8 cellular contexts compared by ENCODE assay signal in genomic region chr6:158232445-158233213, GRCh38.
DNase-seq lines count a peak whose midpoint lies in the region; ATAC-seq and TF ChIP-seq lines count a peak whose summit lies in the region.

No MANE protein-coding gene starts in this region.

- peaks cover 0 to 13% (median 0%) of the 10 kb centered on the region in 5 experiments for H3K9me3 Mint-ChIP-seq in brain

- peak overlapping the region; percentile 52 to 98 (median 96) for H3K27ac Mint-ChIP-seq in brain

- H3K4me1 ChIP-seq in ES-I3 (ENCODE audit: insufficient read depth, low read length) (no peaks in the 10 kb centered on the region), iPS-15b (ENCODE audit: control insufficient read depth, insufficient read depth, low read length) (peaks cover 9% of the 10 kb centered on the region)

- no peaks in the 10 kb centered on the region; the same call in 1 of the 2 replicates for H3K9me3 ChIP-seq in ES-I3 (ENCODE audit: control insufficient read depth, insufficient read depth, low read length)
- no peaks in the 10 kb centered on the region for H3K9me3 ChIP-seq in iPS-15b (ENCODE audit: control insufficient read depth, insufficient read depth, low read length)

- intact Hi-C loops in sciatic nerve (cut with DNase I), result no loop called here

- peak overlapping the region; percentile 87 to 93 (median 91) for H3K4me3 Mint-ChIP-seq in brain

- peak; percentile 30 for DNase-seq in NCI-H128 (lab: John Stamatoyannopoulos, UW; ENCODE audit: unreplicated experiment)
- DNase-seq in T-helper 9 cell, result peak; percentile 51
- peak; percentile 71 for DNase-seq in sciatic nerve (ENCODE audit: low spot score)

- peaks cover 25% of the 10 kb centered on the region for H3K36me3 Mint-ChIP-seq in brain

- ATAC-seq in HG02571 (IDR thresholded peaks at IDR 0.05; ENCODE audit: unreplicated experiment) (peak; percentile 35), sciatic nerve (peak; percentile 77), GM18861 (IDR thresholded peaks at IDR 0.05; ENCODE audit: unreplicated experiment) (no peak)

- H3K4me3 ChIP-seq in iPS-15b (ENCODE audit: low read depth, low read length), result peak overlapping the region; percentile 92

- peaks cover 10% of the 10 kb centered on the region for H3K27me3 ChIP-seq in iPS-15b (ENCODE audit: control insufficient read depth, insufficient read depth, low read length)

- H3K9ac ChIP-seq in ES-I3 (ENCODE audit: low read depth, low read length) (peak overlapping the region; percentile 58), iPS-15b (ENCODE audit: low read depth, low read length) (peak overlapping the region; percentile 66)

- H3K4me1 Mint-ChIP-seq in brain, result peaks cover 51% of the 10 kb centered on the region

- no peak for TF ChIP-seq CTCF in brain (conservative IDR thresholded peaks at IDR 0.05)

- H3K36me3 ChIP-seq in ES-I3 (ENCODE audit: insufficient read depth, low read length), result 0 out of 2 replicates have a peak, but pooled peaks cover 4% of the 10 kb centered on the region
- no peaks in the 10 kb centered on the region for H3K36me3 ChIP-seq in iPS-15b (ENCODE audit: control insufficient read depth, insufficient read depth, low read length)

- peaks cover 5% of the 10 kb centered on the region for H3K27me3 Mint-ChIP-seq in brain
